Comparison of ENCODE assay signal across 14 cellular contexts in genomic region chr17:67519801-67520251, GRCh38.
DNase-seq lines count a peak whose midpoint lies in the region; ATAC-seq and TF ChIP-seq lines count a peak whose summit lies in the region.
"Had no signal": no experiment of that assay in that cellular context is flagged by ENCODE, and none has a peak within 500 bp of the region (broad histone marks: within the 10 kb centered on the region; RNA-seq: fewer than 3 reads in every experiment).

No MANE protein-coding gene starts in this region.

- peak overlapping the region; percentile 61 for H3K27ac Mint-ChIP-seq in T-helper 17 cell
- H3K27ac Mint-ChIP-seq: type B pancreatic cell had no signal

- H3K4me1 ChIP-seq in gastroesophageal sphincter (peaks cover 6 to 40% (median 9%) of the 10 kb centered on the region in 3 donors), skeletal muscle satellite cell (ENCODE audit: control insufficient read depth, insufficient read depth, low read length) (peaks cover 19% of the 10 kb centered on the region)
- H3K4me1 ChIP-seq: prostate gland had no signal

- TF ChIP-seq CTCF in GM12865 (IDR thresholded peaks at IDR 0.05; ENCODE audit: insufficient read depth, low read depth, low read length, missing control alignments) (no peak), gastroesophageal sphincter (IDR thresholded peaks at IDR 0.05) (no peak)

- H3K4me3 Mint-ChIP-seq in T-helper 17 cell = peak overlapping the region; percentile 43

- 79 to 93% methylated on average over 3 to 5 of the region's 5 CpGs for WGBS in gastroesophageal sphincter (ENCODE audit: low coverage in 1 of 2), 2 donors

- ATAC-seq in T-helper 17 cell (no peak), gastroesophageal sphincter (no peak), GM21619 (IDR thresholded peaks at IDR 0.05; ENCODE audit: unreplicated experiment) (no peak), HG02970 (IDR thresholded peaks at IDR 0.05; ENCODE audit: low FRiP score, unreplicated experiment) (no peak)

- H3K27ac ChIP-seq in gastroesophageal sphincter = peak overlapping the region in 3 of 4 donors; percentile 26 to 38 (median 33)
- H3K27ac ChIP-seq: HL-60, prostate gland had no signal

- peak overlapping the region; percentile 29 for H3K4me3 ChIP-seq in GM12865 (ENCODE audit: low read depth, low read length)
- no peak overlapping the region for H3K4me3 ChIP-seq in gastroesophageal sphincter
- no peak overlapping the region for H3K4me3 ChIP-seq in skeletal muscle satellite cell (ENCODE audit: low read length)
- H3K4me3 ChIP-seq: Peyer's patch, prostate gland had no signal

- no peaks in the 10 kb centered on the region for H3K36me3 Mint-ChIP-seq in T-helper 17 cell (ENCODE audit: low read depth)

- H3K9me3 ChIP-seq in T-helper 17 cell (ENCODE audit: control insufficient read depth, low read length, poor library complexity, severe bottlenecking) = no peaks in the 10 kb centered on the region
- no peaks in the 10 kb centered on the region for H3K9me3 ChIP-seq in gastroesophageal sphincter
- H3K9me3 ChIP-seq in skeletal muscle satellite cell (replicated peaks; ENCODE audit: low read length) = peaks cover 4% of the 10 kb centered on the region
- H3K9me3 ChIP-seq: Peyer's patch, prostate gland had no signal

- intact Hi-C loops in posterior vena cava (cut with DNase I) = no loop called here

- DNase-seq in GM12865 (ENCODE audit: low read depth) (no peak), T-helper 17 cell (no peak), NCI-H345 treated with DMSO at 0.1 percent for 48 hours (lab: John Stamatoyannopoulos, UW; ENCODE audit: unreplicated experiment) (no peak), posterior vena cava (ENCODE audit: low spot score) (no peak)
- DNase-seq: NCI-H146, NCI-H526 had no signal

- H3K27me3 ChIP-seq in gastroesophageal sphincter (no peaks in the 10 kb centered on the region), skeletal muscle satellite cell (ENCODE audit: control insufficient read depth, insufficient read depth, low read length) (no peaks in the 10 kb centered on the region)
- H3K27me3 ChIP-seq: Peyer's patch had no signal

- peak overlapping the region; percentile 74 for H3K4me2 ChIP-seq in skeletal muscle satellite cell (ENCODE audit: low read length)

- H3K36me3 ChIP-seq in gastroesophageal sphincter = no peaks in the 10 kb centered on the region
- no peaks in the 10 kb centered on the region for H3K36me3 ChIP-seq in skeletal muscle satellite cell (ENCODE audit: insufficient read depth, low read length)
- H3K36me3 ChIP-seq: Peyer's patch, prostate gland had no signal

- H3K9ac ChIP-seq in skeletal muscle satellite cell (ENCODE audit: low read depth, low read length) = no peak overlapping the region

- peaks cover 34% of the 10 kb centered on the region for H3K4me1 Mint-ChIP-seq in T-helper 17 cell

- no peak for TF ChIP-seq POLR2A in gastroesophageal sphincter (IDR thresholded peaks at IDR 0.05)

- H3K27me3 Mint-ChIP-seq in T-helper 17 cell = no peaks in the 10 kb centered on the region
- H3K27me3 Mint-ChIP-seq: type B pancreatic cell had no signal

- no peak for TF ChIP-seq EP300 in gastroesophageal sphincter (IDR thresholded peaks at IDR 0.05)
